20 cellular contexts compared by ENCODE assay signal in the genomic region with DNA sequence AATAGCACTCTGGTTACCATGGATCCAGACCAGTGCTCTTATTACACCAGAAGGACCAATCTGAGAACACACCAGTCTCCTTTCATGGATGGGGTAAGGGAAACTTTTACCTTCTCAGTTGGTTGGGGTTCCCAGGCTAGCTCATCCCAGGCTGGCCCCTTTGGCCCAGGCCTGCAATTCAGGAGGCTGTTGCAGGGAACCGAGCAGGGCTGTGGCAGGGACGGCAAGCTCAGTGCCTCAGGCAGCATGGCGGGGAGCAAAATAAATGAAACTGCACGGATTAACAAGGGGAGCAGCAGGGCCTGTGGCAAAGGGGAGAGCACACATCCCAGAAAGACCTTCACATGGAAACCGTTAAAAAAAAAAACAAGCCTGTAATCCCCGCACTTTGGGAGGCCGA. TPM values are rescaled to one million over a fixed set of nuclear protein-coding genes. Genes with fewer than 3 reads are reported as not detected.
A peak's percentile ranks its signal among the peaks of the same experiment; 100 is the strongest.
DNase-seq lines count a peak whose midpoint lies in the region; TF ChIP-seq lines count a peak whose summit lies in the region.
"Had no signal": no experiment of that assay in that cellular context is flagged by ENCODE, and none has a peak within 500 bp of the region (broad histone marks: within the 10 kb centered on the region; RNA-seq: fewer than 3 reads in every experiment).

No MANE protein-coding gene starts in this region.

- peak overlapping the region; percentile 2 for H3K4me3 Mint-ChIP-seq in glutamatergic neuron (ENCODE audit: unreplicated experiment)
- H3K4me3 Mint-ChIP-seq: CD14-positive monocyte had no signal

- in situ Hi-C loops in HAP-1 (cut with MboI; ENCODE audit: low sequenced_read_pairs) = no loop called here

- H3K36me3 Mint-ChIP-seq in glutamatergic neuron (ENCODE audit: unreplicated experiment) = no peaks in the 10 kb centered on the region
- H3K36me3 Mint-ChIP-seq: CD14-positive monocyte; CD4-positive, alpha-beta memory T cell had no signal

- no peak overlapping the region for H3K23ac ChIP-seq in neuronal stem cell (ENCODE audit: low read depth, low read length, poor library complexity)

- peak overlapping the region; percentile 1 for H3K18ac ChIP-seq in neuronal stem cell (ENCODE audit: low read length)

- no peak overlapping the region for H3K4ac ChIP-seq in neuronal stem cell (ENCODE audit: low read length)

- H3K4me2 ChIP-seq in neuronal stem cell (ENCODE audit: insufficient read depth, low read length, poor library complexity, severe bottlenecking) = no peak overlapping the region
- H3K4me2 ChIP-seq: BLaER1 had no signal

- H3K27ac ChIP-seq in neuronal stem cell (replicated peaks; ENCODE audit: low read length) = peak overlapping the region; percentile 23
- no peak overlapping the region for H3K27ac ChIP-seq in ovary
- H3K27ac ChIP-seq: BLaER1 had no signal

- H3K27ac Mint-ChIP-seq in glutamatergic neuron (ENCODE audit: unreplicated experiment) = peak overlapping the region; percentile 93

- H3K14ac ChIP-seq in neuronal stem cell (ENCODE audit: low read length) = no peak overlapping the region

- no peak overlapping the region for H2AFZ ChIP-seq in neuronal stem cell (ENCODE audit: low read length)

- H4K91ac ChIP-seq in neuronal stem cell (ENCODE audit: low read depth, low read length, poor library complexity) = no peak overlapping the region

- no peak overlapping the region for H2BK15ac ChIP-seq in neuronal stem cell (ENCODE audit: low read length)

- H4K8ac ChIP-seq in neuronal stem cell (ENCODE audit: low read depth, low read length) = no peak overlapping the region

- H2BK120ac ChIP-seq in neuronal stem cell (ENCODE audit: low read depth, low read length) = no peak overlapping the region

- peaks cover 4% of the 10 kb centered on the region for H3K79me1 ChIP-seq in neuronal stem cell (ENCODE audit: low read depth, low read length)

- TF ChIP-seq EP300 in ovary (IDR thresholded peaks at IDR 0.05) = no peak

- H3K4me1 ChIP-seq in neuronal stem cell (ENCODE audit: control insufficient read depth in 2 of 2, insufficient read depth in 1 of 2, low read depth in 1 of 2, low read length in 2 of 2) (peaks cover 0 to 12% of the 10 kb centered on the region in 2 donors), ovary (ENCODE audit: insufficient read depth) (peaks cover 4% of the 10 kb centered on the region), HAP-1 (no peaks in the 10 kb centered on the region)

- DNase-seq in NCI-H146 (lab: John Stamatoyannopoulos, UW) (peak; percentile 22), NCI-H146 treated with DMSO at 0.1 percent for 48 hours (lab: John Stamatoyannopoulos, UW; ENCODE audit: unreplicated experiment) (no peak), NCI-H69 (lab: John Stamatoyannopoulos, UW) (peak; percentile 30), glutamatergic neuron (no peak), neuronal stem cell (ENCODE audit: low spot score) (no peak), ovary (no peak), HAP-1 (ENCODE audit: low spot score in 2 of 2) (no peak)
- DNase-seq: 8988T, DMS53, DND-41, EL, GOT3, H7 had no signal

- H3K27me3 ChIP-seq in neuronal stem cell (ENCODE audit: control insufficient read depth in 3 of 3, insufficient read depth in 3 of 3, low read depth in 1 of 3, low read length in 3 of 3) (peaks cover 0 to 31% (median 0%) of the 10 kb centered on the region in 3 experiments), ovary (no peaks in the 10 kb centered on the region), HAP-1 (ENCODE audit: low read depth) (no peaks in the 10 kb centered on the region)
- H3K27me3 ChIP-seq: BLaER1 had no signal

- peaks cover 47% of the 10 kb centered on the region for H3K4me1 Mint-ChIP-seq in glutamatergic neuron (ENCODE audit: low read depth, unreplicated experiment)
- H3K4me1 Mint-ChIP-seq: CD14-positive monocyte; CD4-positive, alpha-beta memory T cell had no signal

- TF ChIP-seq POLR2A in ovary (IDR thresholded peaks at IDR 0.05) = no peak

- no peaks in the 10 kb centered on the region for H3K36me3 ChIP-seq in neuronal stem cell (replicated peaks in 1 of 2; ENCODE audit: control insufficient read depth in 2 of 2, insufficient read depth in 2 of 2, low read length in 2 of 2)
- no peaks in the 10 kb centered on the region for H3K36me3 ChIP-seq in ovary
- H3K36me3 ChIP-seq in HAP-1 (replicated peaks) = no peaks in the 10 kb centered on the region
- H3K36me3 ChIP-seq: BLaER1 had no signal

- no peak overlapping the region for H2BK5ac ChIP-seq in neuronal stem cell (ENCODE audit: low read length)

- H2BK12ac ChIP-seq in neuronal stem cell (ENCODE audit: low read length) = peak overlapping the region; percentile 41

- TF ChIP-seq CTCF in glutamatergic neuron (IDR thresholded peaks at IDR 0.05; ENCODE audit: partially characterized antibody, unreplicated experiment) = no peak
- no peak for TF ChIP-seq CTCF in ovary (IDR thresholded peaks at IDR 0.05)

- H2AK5ac ChIP-seq in neuronal stem cell (ENCODE audit: low read depth, low read length) = no peak overlapping the region

- H3K9me3 ChIP-seq in neuronal stem cell (replicated peaks in 1 of 2; ENCODE audit: control insufficient read depth in 2 of 2, insufficient read depth in 1 of 2, low read depth in 1 of 2, low read length in 2 of 2) (no peaks in the 10 kb centered on the region), ovary (no peaks in the 10 kb centered on the region), HAP-1 (no peaks in the 10 kb centered on the region)
- H3K9me3 ChIP-seq: BLaER1 had no signal

- peaks cover 3% of the 10 kb centered on the region for H3K27me3 Mint-ChIP-seq in glutamatergic neuron (ENCODE audit: unreplicated experiment)

- H3K9me3 Mint-ChIP-seq in glutamatergic neuron (ENCODE audit: unreplicated experiment) = peaks cover 4% of the 10 kb centered on the region
- H3K9me3 Mint-ChIP-seq: CD14-positive monocyte; CD4-positive, alpha-beta memory T cell had no signal

- no peak overlapping the region for H3K9ac ChIP-seq in neuronal stem cell (ENCODE audit: low read depth, low read length, poor library complexity)
- H3K9ac ChIP-seq: BLaER1 had no signal

- intact Hi-C loops in ovary (cut with DNase I) = no loop called here

- no CpG with 5 or more reads among the region's 7 CpGs for WGBS in neuronal stem cell (ENCODE audit: extremely low coverage in 2 of 2, insufficient read length in 2 of 2, insufficient replicate concordance in 1 of 2), 2 donors
- 93 to 97% (median 94%) methylated on average over 7 of the region's 7 CpGs for WGBS in ovary, 3 donors

- H3K4me3 ChIP-seq in neuronal stem cell (ENCODE audit: low read length in 2 of 2) (no peak overlapping the region), ovary (no peak overlapping the region), HAP-1 (no peak overlapping the region)
- H3K4me3 ChIP-seq: BLaER1, GM12878 had no signal

RNA-seq across cellular contexts. Expression of a gene that starts 57.0 kb away (rescaled TPM):
- total RNA-seq in glutamatergic neuron (ENCODE audit: unreplicated experiment) (not detected), ovary (not detected)
- 0.03 TPM for polyA plus RNA-seq in neuronal stem cell (2013, experiment 1 of 2)
- not detected for polyA plus RNA-seq in neuronal stem cell (2013, experiment 2 of 2)
- polyA plus RNA-seq in ovary = under 1 TPM in 1 of 2 donors, not detected in 1; 0.06 TPM
- total RNA-seq: A673; CD4-positive, alpha-beta memory T cell; G401; GM12878 had no signal
- polyA plus RNA-seq: AG04450; CD14-positive monocyte; CD4-positive, alpha-beta memory T cell; GM12878 had no signal

Comparison
In these comparisons a context has a peak if more than half of its experiments do, and no peak if none do; other contexts are left out.
1. DNase-seq: peak in NCI-H146 (single experiment) and NCI-H69 (single experiment); none in NCI-H146 treated with DMSO at 0.1 percent for 48 hours (single experiment), glutamatergic neuron (single experiment), neuronal stem cell (single experiment), ovary (0 of 5) and HAP-1 (0 of 2).